ENCODE assay signal across 8 cellular contexts in genomic region chr6:31585531-31585930, GRCh38. TPM values are rescaled to one million over a fixed set of nuclear protein-coding genes. Genes with fewer than 3 reads are reported as not detected.
DNase-seq lines count a peak whose midpoint lies in the region; ATAC-seq and TF ChIP-seq lines count a peak whose summit lies in the region.

No MANE protein-coding gene starts in this region.

- DNase-seq in Caco-2 (no peak), IMR-90 (no peak), mesothelial cell of epicardium (ENCODE audit: low spot score in 2 of 2, unreplicated experiment in 2 of 2) (no peak), NCI-H146 treated with DMSO at 0.1 percent for 48 hours (lab: John Stamatoyannopoulos, UW; ENCODE audit: unreplicated experiment) (no peak), nucleus accumbens (lab: John Stamatoyannopoulos, UW) (no peak)
- DNase-seq in activated T-helper 1 cell treated with anti-CD3 and anti-CD28 coated beads, Interleukin-12 subunit alpha, Interleukin-12 subunit beta, Interleukin-2, Interleukin-4 antibody, amounts not matched to agents 30 ng/mL and 10 ng/mL and 1 ng/mL, durations not matched to agents 14 hours and 24 hours and 36 hours (ENCODE audit: low spot score): no peak

- H3K9ac ChIP-seq in IMR-90 (ENCODE audit: low read depth, low read length): no peak overlapping the region

- in situ Hi-C loops in IMR-90 (cut with MboI; ENCODE audit: low sequenced_read_pairs): no loop called here

- no peak overlapping the region for H2AK5ac ChIP-seq in IMR-90 (ENCODE audit: low read depth, low read length)

- dilution Hi-C loops in IMR-90 (cut with HindIII; ENCODE audit: low sequenced_read_pairs, unreplicated experiment): no loop called here

- H3K14ac ChIP-seq in IMR-90 (replicated peaks; ENCODE audit: low read depth, low read length): no peak overlapping the region

- no peak overlapping the region for H3K56ac ChIP-seq in IMR-90 (ENCODE audit: extremely low read depth, insufficient read depth, low read length)

- no peak overlapping the region for H2BK20ac ChIP-seq in IMR-90 (ENCODE audit: low read depth, low read length)

- no peaks in the 10 kb centered on the region for H3K79me1 ChIP-seq in IMR-90 (ENCODE audit: low read depth in 1 of 2, low read length in 2 of 2)

- CTCF ChIA-PET in Caco-2 (lab: Charles Lee): interaction anchor here (0.8 to 7.2 kb wide), 3 partner anchors 12 to 35 kb away, joined by 3 to 80 read pairs (median 5); partner anchors contain the start of gene PRRC2A
- CTCF ChIA-PET in IMR-90 (lab: Yijun Ruan, JAX): interaction anchor here (1.2 to 1.4 kb wide), 2 partner anchors 34 to 39 kb away, joined by 4 to 8 read pairs; partner anchors contain the start of genes ATP6V1G2 and NFKBIL1

- TF ChIP-seq CTCF in Caco-2 (IDR thresholded peaks at IDR 0.05; ENCODE audit: insufficient read depth in 1 of 2, low read depth in 1 of 2, low read length in 1 of 2, severe bottlenecking in 1 of 2, unreplicated experiment in 1 of 2): peak; percentile 23 to 42
- TF ChIP-seq CTCF in IMR-90 (conservative IDR thresholded peaks at IDR 0.05; ENCODE audit: low read depth, low read length): peak; percentile 29; the same call in 1 of the 2 replicates
- TF ChIP-seq CTCF in mesothelial cell of epicardium (IDR thresholded peaks at IDR 0.05; ENCODE audit: unreplicated experiment): peak; percentile 43

- H3K27ac ChIP-seq in IMR-90 (ENCODE audit: insufficient read depth, low read length): no peak overlapping the region

- H3K4ac ChIP-seq in IMR-90 (ENCODE audit: low read depth, low read length): no peak overlapping the region

- no peaks in the 10 kb centered on the region for H4K20me1 ChIP-seq in IMR-90 (ENCODE audit: insufficient read depth, low read length)

- no peak overlapping the region for H2AFZ ChIP-seq in IMR-90 (replicated peaks; ENCODE audit: low read length, poor library complexity)

- no peak for TF ChIP-seq POLR2A in IMR-90 (IDR thresholded peaks at IDR 0.05; ENCODE audit: low read depth, low read length)

- TF ChIP-seq RAD21 in IMR-90 (IDR thresholded peaks at IDR 0.05; ENCODE audit: low read length): no peak

- H4K91ac ChIP-seq in IMR-90 (ENCODE audit: insufficient read depth, low read depth, low read length): no peak overlapping the region

- H3K27ac Mint-ChIP-seq in Caco-2 (ENCODE audit: unreplicated experiment) (no peak overlapping the region), mesothelial cell of epicardium (no peak overlapping the region)
- peak overlapping the region; percentile 95 for H3K27ac Mint-ChIP-seq in activated T-helper 1 cell treated with anti-CD3 and anti-CD28 coated beads, Interleukin-12 subunit alpha, Interleukin-12 subunit beta, Interleukin-2, Interleukin-4 antibody, amounts not matched to agents 30 ng/mL and 10 ng/mL and 1 ng/mL, durations not matched to agents 14 hours and 24 hours and 36 hours

- H2BK5ac ChIP-seq in IMR-90 (ENCODE audit: low read depth, low read length, poor library complexity, severe bottlenecking): no peak overlapping the region

- WGBS in IMR-90 (ENCODE audit: extremely low coverage in 2 of 2, insufficient read length in 1 of 2), 2 experiments: no CpG with 5 or more reads among the region's 2 CpGs

- no peaks in the 10 kb centered on the region for H3K36me3 ChIP-seq in Caco-2 (ENCODE audit: control insufficient read depth, insufficient read depth, low read length)
- no peaks in the 10 kb centered on the region for H3K36me3 ChIP-seq in IMR-90 (ENCODE audit: control insufficient read depth, insufficient read depth, low read length)

- H3K4me1 ChIP-seq in Caco-2: peaks cover 2% of the 10 kb centered on the region; the same call in 1 of the 2 replicates
- peaks cover 4% of the 10 kb centered on the region; the same call in 1 of the 2 replicates for H3K4me1 ChIP-seq in IMR-90 (ENCODE audit: control insufficient read depth, insufficient read depth, low read length)

- no peaks in the 10 kb centered on the region for H3K9me3 ChIP-seq in Caco-2
- H3K9me3 ChIP-seq in IMR-90 (ENCODE audit: control insufficient read depth, insufficient read depth, low read length): no peaks in the 10 kb centered on the region

- intact Hi-C loops in Caco-2 (cut with micrococcal nuclease; ENCODE audit: unreplicated experiment) (loop anchor here (2.0 kb wide), 1 partner anchor 39 kb away; the partner anchor contains the start of genes ATP6V1G2 and NFKBIL1), IMR-90 (cut with micrococcal nuclease) (no loop called here)
- intact Hi-C loops in activated T-helper 1 cell treated with anti-CD3 and anti-CD28 coated beads, Interleukin-12 subunit alpha, Interleukin-12 subunit beta, Interleukin-2, Interleukin-4 antibody, amounts not matched to agents 30 ng/mL and 10 ng/mL and 1 ng/mL, durations not matched to agents 14 hours and 24 hours and 36 hours (cut with micrococcal nuclease): loop anchor here (1.0 to 2.0 kb wide), 2 partner anchors 17 to 35 kb away; partner anchors contain the start of gene PRRC2A

- peaks cover 5% of the 10 kb centered on the region for H3K36me3 Mint-ChIP-seq in Caco-2 (ENCODE audit: insufficient read depth, unreplicated experiment)
- H3K36me3 Mint-ChIP-seq in activated T-helper 1 cell treated with anti-CD3 and anti-CD28 coated beads, Interleukin-12 subunit alpha, Interleukin-12 subunit beta, Interleukin-2, Interleukin-4 antibody, amounts not matched to agents 30 ng/mL and 10 ng/mL and 1 ng/mL, durations not matched to agents 14 hours and 24 hours and 36 hours (ENCODE audit: low read depth): peaks cover 41% of the 10 kb centered on the region
- H3K36me3 Mint-ChIP-seq in mesothelial cell of epicardium: no peaks in the 10 kb centered on the region

- no peak overlapping the region for H4K5ac ChIP-seq in IMR-90 (ENCODE audit: low read depth, low read length)

- ATAC-seq in IMR-90 (ENCODE audit: low read depth) (no peak), HG03039 (IDR thresholded peaks at IDR 0.05; ENCODE audit: unreplicated experiment) (no peak), HG02759 (IDR thresholded peaks at IDR 0.05; ENCODE audit: unreplicated experiment) (no peak)

- H2AK9ac ChIP-seq in IMR-90 (replicated peaks; ENCODE audit: low read depth, low read length, poor library complexity): no peak overlapping the region

- H3K18ac ChIP-seq in IMR-90 (ENCODE audit: low read depth, low read length): no peak overlapping the region

- H3K4me3 ChIP-seq in Caco-2 (ENCODE audit: low read depth, low read length) (no peak overlapping the region), IMR-90 (ENCODE audit: insufficient read depth, low read depth, low read length) (no peak overlapping the region)

- no peak overlapping the region for H3K23ac ChIP-seq in IMR-90 (ENCODE audit: low read depth, low read length)

- H4K8ac ChIP-seq in IMR-90 (ENCODE audit: low read depth in 2 of 2, low read length in 2 of 2): no peak overlapping the region

- H3K27me3 ChIP-seq in Caco-2 (replicated peaks; ENCODE audit: control insufficient read depth, insufficient read depth, low read length) (no peaks in the 10 kb centered on the region), IMR-90 (ENCODE audit: control insufficient read depth, insufficient read depth, low read length) (peaks cover 11% of the 10 kb centered on the region)

- no peak overlapping the region for H2BK120ac ChIP-seq in IMR-90 (ENCODE audit: low read depth, low read length)

- H2BK15ac ChIP-seq in IMR-90 (ENCODE audit: low read depth, low read length): no peak overlapping the region

- H3K4me3 Mint-ChIP-seq in Caco-2 (ENCODE audit: unreplicated experiment) (no peak overlapping the region), mesothelial cell of epicardium (no peak overlapping the region)
- H3K4me3 Mint-ChIP-seq in activated T-helper 1 cell treated with anti-CD3 and anti-CD28 coated beads, Interleukin-12 subunit alpha, Interleukin-12 subunit beta, Interleukin-2, Interleukin-4 antibody, amounts not matched to agents 30 ng/mL and 10 ng/mL and 1 ng/mL, durations not matched to agents 14 hours and 24 hours and 36 hours: peak overlapping the region; percentile 87

- no peak overlapping the region for H3K4me2 ChIP-seq in IMR-90 (ENCODE audit: low read depth, low read length)

- POLR2A ChIA-PET in Caco-2 (lab: Charles Lee): no interaction called here
- POLR2A ChIA-PET in IMR-90 (lab: Charles Lee; ENCODE audit: unreplicated experiment): interaction anchor here (0.5 kb wide), 1 partner anchor 27 kb away, joined by 4 read pairs; no protein-coding TSS in a partner anchor

- no TSS peak for BruUV-seq in Caco-2 (replicated peaks; lab: Mats Ljungman, UMichigan)
- no TSS peak for BruUV-seq in IMR-90 (replicated peaks; lab: Mats Ljungman, UMichigan)

- H3K9me1 ChIP-seq in IMR-90 (ENCODE audit: insufficient read depth, low read length): no peaks in the 10 kb centered on the region; the same call in 1 of the 2 replicates

- H3K4me1 Mint-ChIP-seq in Caco-2 (ENCODE audit: low read depth, unreplicated experiment): peaks cover 15% of the 10 kb centered on the region
- peaks cover 63% of the 10 kb centered on the region for H3K4me1 Mint-ChIP-seq in activated T-helper 1 cell treated with anti-CD3 and anti-CD28 coated beads, Interleukin-12 subunit alpha, Interleukin-12 subunit beta, Interleukin-2, Interleukin-4 antibody, amounts not matched to agents 30 ng/mL and 10 ng/mL and 1 ng/mL, durations not matched to agents 14 hours and 24 hours and 36 hours (ENCODE audit: low read depth)
- peaks cover 10% of the 10 kb centered on the region for H3K4me1 Mint-ChIP-seq in mesothelial cell of epicardium

- no peaks in the 10 kb centered on the region for H3K9me3 Mint-ChIP-seq in Caco-2 (ENCODE audit: unreplicated experiment)
- no peaks in the 10 kb centered on the region for H3K9me3 Mint-ChIP-seq in activated T-helper 1 cell treated with anti-CD3 and anti-CD28 coated beads, Interleukin-12 subunit alpha, Interleukin-12 subunit beta, Interleukin-2, Interleukin-4 antibody, amounts not matched to agents 30 ng/mL and 10 ng/mL and 1 ng/mL, durations not matched to agents 14 hours and 24 hours and 36 hours
- H3K9me3 Mint-ChIP-seq in mesothelial cell of epicardium: no peaks in the 10 kb centered on the region

- H3K27me3 Mint-ChIP-seq in Caco-2 (ENCODE audit: insufficient read depth, unreplicated experiment) (no peaks in the 10 kb centered on the region), mesothelial cell of epicardium (ENCODE audit: low read depth) (peaks cover 10% of the 10 kb centered on the region)
- H3K27me3 Mint-ChIP-seq in activated T-helper 1 cell treated with anti-CD3 and anti-CD28 coated beads, Interleukin-12 subunit alpha, Interleukin-12 subunit beta, Interleukin-2, Interleukin-4 antibody, amounts not matched to agents 30 ng/mL and 10 ng/mL and 1 ng/mL, durations not matched to agents 14 hours and 24 hours and 36 hours (ENCODE audit: insufficient read depth): no peaks in the 10 kb centered on the region

RNA-seq across cellular contexts. Expression of gene LST1, which starts 0.5 kb away (rescaled TPM):
- not detected in 2 replicates for total RNA-seq in Caco-2 (2022)
- not detected in 2 replicates for total RNA-seq in IMR-90 (2012; rRNA removed)
- not detected in 2 replicates for polyA plus RNA-seq in IMR-90 (2012; rRNA removed)
- not detected in 2 replicates for polyA plus RNA-seq in IMR-90 (2012; cell fraction: cytosol; rRNA removed)
- not detected in 2 replicates for polyA plus RNA-seq in IMR-90 (2012; cell fraction: nucleus; rRNA removed; ENCODE audit: low replicate concordance)
- total RNA-seq in activated T-helper 1 cell treated with anti-CD3 and anti-CD28 coated beads, Interleukin-12 subunit alpha, Interleukin-12 subunit beta, Interleukin-2, Interleukin-4 antibody, amounts not matched to agents 30 ng/mL and 10 ng/mL and 1 ng/mL, durations not matched to agents 14 hours and 24 hours and 36 hours: 63.0 and 66.6 TPM in 2 replicates
- 0.60 to 0.77 TPM in 2 of 3 replicates, not detected in the other for total RNA-seq in mesothelial cell of epicardium

RNA-seq across cellular contexts. Expression of gene LTB, which starts 3.3 kb away (rescaled TPM):
- total RNA-seq in Caco-2 (2022): not detected in 2 replicates
- total RNA-seq in IMR-90 (2012; rRNA removed): not detected in 2 replicates
- not detected in 2 replicates for polyA plus RNA-seq in IMR-90 (2012; rRNA removed)
- polyA plus RNA-seq in IMR-90 (2012; cell fraction: cytosol; rRNA removed): 0.16 TPM in 1 of 2 replicates, not detected in the other
- polyA plus RNA-seq in IMR-90 (2012; cell fraction: nucleus; rRNA removed; ENCODE audit: low replicate concordance): not detected in 2 replicates
- 270 and 277 TPM in 2 replicates for total RNA-seq in activated T-helper 1 cell treated with anti-CD3 and anti-CD28 coated beads, Interleukin-12 subunit alpha, Interleukin-12 subunit beta, Interleukin-2, Interleukin-4 antibody, amounts not matched to agents 30 ng/mL and 10 ng/mL and 1 ng/mL, durations not matched to agents 14 hours and 24 hours and 36 hours
- 0.32 TPM in 1 of 3 replicates, not detected in the others for total RNA-seq in mesothelial cell of epicardium

RNA-seq across cellular contexts. Expression of gene NCR3, which starts 7.3 kb away (rescaled TPM):
- total RNA-seq in Caco-2 (2022) (not detected in 2 replicates), IMR-90 (2012; rRNA removed) (not detected in 2 replicates), mesothelial cell of epicardium (not detected in 3 replicates)
- not detected in 2 replicates for polyA plus RNA-seq in IMR-90 (2012; rRNA removed)
- polyA plus RNA-seq in IMR-90 (2012; cell fraction: cytosol; rRNA removed): not detected in 2 replicates
- polyA plus RNA-seq in IMR-90 (2012; cell fraction: nucleus; rRNA removed; ENCODE audit: low replicate concordance): not detected in 2 replicates
- 19.1 and 20.3 TPM in 2 replicates for total RNA-seq in activated T-helper 1 cell treated with anti-CD3 and anti-CD28 coated beads, Interleukin-12 subunit alpha, Interleukin-12 subunit beta, Interleukin-2, Interleukin-4 antibody, amounts not matched to agents 30 ng/mL and 10 ng/mL and 1 ng/mL, durations not matched to agents 14 hours and 24 hours and 36 hours

RNA-seq across cellular contexts. Expression of gene TNF, which starts 10.2 kb away (rescaled TPM):
- total RNA-seq in Caco-2 (2022) (not detected in 2 replicates), IMR-90 (2012; rRNA removed) (not detected in 2 replicates), mesothelial cell of epicardium (0.52 to 0.60 TPM (median 0.60 TPM) in 3 replicates)
- not detected in 2 replicates for polyA plus RNA-seq in IMR-90 (2012; rRNA removed)
- not detected in 2 replicates for polyA plus RNA-seq in IMR-90 (2012; cell fraction: cytosol; rRNA removed)
- polyA plus RNA-seq in IMR-90 (2012; cell fraction: nucleus; rRNA removed; ENCODE audit: low replicate concordance): 0.03 TPM in 1 of 2 replicates, not detected in the other
- total RNA-seq in activated T-helper 1 cell treated with anti-CD3 and anti-CD28 coated beads, Interleukin-12 subunit alpha, Interleukin-12 subunit beta, Interleukin-2, Interleukin-4 antibody, amounts not matched to agents 30 ng/mL and 10 ng/mL and 1 ng/mL, durations not matched to agents 14 hours and 24 hours and 36 hours: 427 and 430 TPM in 2 replicates

RNA-seq across cellular contexts. Expression of gene LTA, which starts 13.4 kb away (rescaled TPM):
- total RNA-seq in Caco-2 (2022) (not detected in 2 replicates), IMR-90 (2012; rRNA removed) (not detected in 2 replicates), mesothelial cell of epicardium (0.16 to 0.18 TPM in 2 of 3 replicates, not detected in the other)
- polyA plus RNA-seq in IMR-90 (2012; rRNA removed): not detected in 2 replicates
- polyA plus RNA-seq in IMR-90 (2012; cell fraction: cytosol; rRNA removed): not detected in 2 replicates
- 0.05 TPM in 1 of 2 replicates, not detected in the other for polyA plus RNA-seq in IMR-90 (2012; cell fraction: nucleus; rRNA removed; ENCODE audit: low replicate concordance)
- total RNA-seq in activated T-helper 1 cell treated with anti-CD3 and anti-CD28 coated beads, Interleukin-12 subunit alpha, Interleukin-12 subunit beta, Interleukin-2, Interleukin-4 antibody, amounts not matched to agents 30 ng/mL and 10 ng/mL and 1 ng/mL, durations not matched to agents 14 hours and 24 hours and 36 hours: 1,021 and 1,078 TPM in 2 replicates

Comparison
In these comparisons a context has a peak if more than half of its experiments do, and no peak if none do; other contexts are left out.
1. RNA of gene LST1, which starts 0.5 kb away (total RNA-seq): 63.0 to 66.6 TPM in activated T-helper 1 cell treated with anti-CD3 and anti-CD28 coated beads, Interleukin-12 subunit alpha, Interleukin-12 subunit beta, Interleukin-2, Interleukin-4 antibody, amounts not matched to agents 30 ng/mL and 10 ng/mL and 1 ng/mL, durations not matched to agents 14 hours and 24 hours and 36 hours; 0.60 to 0.77 TPM in mesothelial cell of epicardium, not detected in Caco-2 and not detected in IMR-90; every median in the first group is over 10 times any median in the second.
2. RNA of gene LTB, which starts 3.3 kb away (total RNA-seq): 270 to 277 TPM in activated T-helper 1 cell treated with anti-CD3 and anti-CD28 coated beads, Interleukin-12 subunit alpha, Interleukin-12 subunit beta, Interleukin-2, Interleukin-4 antibody, amounts not matched to agents 30 ng/mL and 10 ng/mL and 1 ng/mL, durations not matched to agents 14 hours and 24 hours and 36 hours; not detected in Caco-2, 0.32 TPM in mesothelial cell of epicardium and not detected in IMR-90; every median in the first group is over 100 times any median in the second.
3. RNA of gene NCR3, which starts 7.3 kb away (total RNA-seq): 19.1 to 20.3 TPM in activated T-helper 1 cell treated with anti-CD3 and anti-CD28 coated beads, Interleukin-12 subunit alpha, Interleukin-12 subunit beta, Interleukin-2, Interleukin-4 antibody, amounts not matched to agents 30 ng/mL and 10 ng/mL and 1 ng/mL, durations not matched to agents 14 hours and 24 hours and 36 hours; not detected in Caco-2, not detected in IMR-90 and not detected in mesothelial cell of epicardium; every median in the first group is over 10 times any median in the second.
4. Peak in every context shown above with its lines, with median percentiles within 50 percentile points of each other: CTCF ChIP-seq.